ENCODE assay signal across 1 cellular context in genomic region chr2:71226965-71227560, GRCh38.
TF ChIP-seq lines count a peak whose summit lies in the region.

PAIP2B (minus strand) TSS chr2:71227103; CDS start chr2:71202589, 24,514 bp downstream.

TF ChIP-seq in liver, 16 proteins besides CTCF, POLR2A, EP300 and RAD21 (continued from another document):
- peak; percentile 90 for TF ChIP-seq REST (IDR thresholded peaks at IDR 0.05)
- peak; percentile 92 for TF ChIP-seq YY1 (IDR thresholded peaks at IDR 0.05)
- peak; percentile 60 to 84 for TF ChIP-seq JUND (IDR thresholded peaks at IDR 0.05)
- TF ChIP-seq NR2F2 (IDR thresholded peaks at IDR 0.05), result no peak
